In genomic region chr16:85239239-85239638, GRCh38 we compare ENCODE assay signal across 2 cellular contexts.
TF ChIP-seq lines count a peak whose summit lies in the region.

No MANE protein-coding gene starts in this region.

TF ChIP-seq in IMR-90, 13 proteins besides CTCF, POLR2A, EP300 and RAD21:
- TF ChIP-seq NFE2L2 (IDR thresholded peaks at IDR 0.05; ENCODE audit: low read depth, low read length) (no peak), MAFK (IDR thresholded peaks at IDR 0.05; ENCODE audit: low read depth, low read length) (no peak), FOS (IDR thresholded peaks at IDR 0.05; ENCODE audit: low read depth, low read length) (no peak), MXI1 (IDR thresholded peaks at IDR 0.05; ENCODE audit: borderline replicate concordance, low read depth, low read length) (no peak), BHLHE40 (IDR thresholded peaks at IDR 0.05; ENCODE audit: low read depth, low read length) (no peak), RFX5 (IDR thresholded peaks at IDR 0.05; ENCODE audit: low read depth, low read length) (no peak), CEBPB (IDR thresholded peaks at IDR 0.05; ENCODE audit: low read depth, low read length) (no peak), ELK1 (IDR thresholded peaks at IDR 0.05; ENCODE audit: borderline replicate concordance, low read depth, low read length) (no peak), SMC3 (IDR thresholded peaks at IDR 0.05; ENCODE audit: low read depth, low read length) (no peak), RCOR1 (IDR thresholded peaks at IDR 0.05; ENCODE audit: insufficient replicate concordance, low read length) (no peak), CHD1 (IDR thresholded peaks at IDR 0.05; ENCODE audit: low read depth, low read length) (no peak), MAZ (IDR thresholded peaks at IDR 0.05; ENCODE audit: borderline replicate concordance, low read depth, low read length) (no peak)
- TF ChIP-seq, protein P1, sequence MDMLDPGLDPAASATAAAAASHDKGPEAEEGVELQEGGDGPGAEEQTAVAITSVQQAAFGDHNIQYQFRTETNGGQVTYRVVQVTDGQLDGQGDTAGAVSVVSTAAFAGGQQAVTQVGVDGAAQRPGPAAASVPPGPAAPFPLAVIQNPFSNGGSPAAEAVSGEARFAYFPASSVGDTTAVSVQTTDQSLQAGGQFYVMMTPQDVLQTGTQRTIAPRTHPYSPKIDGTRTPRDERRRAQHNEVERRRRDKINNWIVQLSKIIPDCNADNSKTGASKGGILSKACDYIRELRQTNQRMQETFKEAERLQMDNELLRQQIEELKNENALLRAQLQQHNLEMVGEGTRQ (IDR thresholded peaks at IDR 0.05; ENCODE audit: low read depth, low read length): no peak

TF ChIP-seq in H1, 55 proteins besides CTCF, POLR2A, EP300 and RAD21:
- no peak for TF ChIP-seq TAF7 (optimal IDR thresholded peaks at IDR 0.05; ENCODE audit: borderline replicate concordance, low read depth, low read length)
- no peak for TF ChIP-seq JUN (IDR thresholded peaks at IDR 0.05; ENCODE audit: low read depth, low read length)
- TF ChIP-seq FOSL1 (IDR thresholded peaks at IDR 0.05; ENCODE audit: insufficient read depth, low read depth, low read length): no peak
- no peak for TF ChIP-seq YY1 (IDR thresholded peaks at IDR 0.05; ENCODE audit: low read depth, low read length)
- TF ChIP-seq TCF12 (IDR thresholded peaks at IDR 0.05; ENCODE audit: low read depth, low read length): no peak
- TF ChIP-seq GTF2F1 (IDR thresholded peaks at IDR 0.05; ENCODE audit: borderline replicate concordance, low read depth, low read length): no peak
- no peak for TF ChIP-seq KDM5A (IDR thresholded peaks at IDR 0.05; ENCODE audit: low read length)
- TF ChIP-seq JUND (IDR thresholded peaks at IDR 0.05; ENCODE audit: low read length): no peak
- TF ChIP-seq BRCA1 (IDR thresholded peaks at IDR 0.05; ENCODE audit: low read depth, low read length): no peak
- TF ChIP-seq SIX5 (IDR thresholded peaks at IDR 0.05; ENCODE audit: low read depth, low read length): no peak
- TF ChIP-seq NANOG (IDR thresholded peaks at IDR 0.05; ENCODE audit: insufficient read depth, low read depth, low read length, poor library complexity, severe bottlenecking): no peak
- TF ChIP-seq MAFK (IDR thresholded peaks at IDR 0.05; ENCODE audit: low read depth, low read length): no peak
- TF ChIP-seq HDAC2 (IDR thresholded peaks at IDR 0.05; ENCODE audit: borderline replicate concordance in 1 of 2, low read depth in 2 of 2, low read length in 2 of 2): no peak
- no peak for TF ChIP-seq GABPA (IDR thresholded peaks at IDR 0.05; ENCODE audit: borderline replicate concordance, insufficient read depth, low read length)
- no peak for TF ChIP-seq BCL11A (IDR thresholded peaks at IDR 0.05; ENCODE audit: low read depth in 2 of 2, low read length in 2 of 2)
- TF ChIP-seq POLR2AphosphoS5 (IDR thresholded peaks at IDR 0.05; ENCODE audit: low read depth, low read length): no peak
- TF ChIP-seq BACH1 (IDR thresholded peaks at IDR 0.05; ENCODE audit: low read length): no peak
TF ChIP-seq in H1: peak in this region for 0.
